In the genomic region with DNA sequence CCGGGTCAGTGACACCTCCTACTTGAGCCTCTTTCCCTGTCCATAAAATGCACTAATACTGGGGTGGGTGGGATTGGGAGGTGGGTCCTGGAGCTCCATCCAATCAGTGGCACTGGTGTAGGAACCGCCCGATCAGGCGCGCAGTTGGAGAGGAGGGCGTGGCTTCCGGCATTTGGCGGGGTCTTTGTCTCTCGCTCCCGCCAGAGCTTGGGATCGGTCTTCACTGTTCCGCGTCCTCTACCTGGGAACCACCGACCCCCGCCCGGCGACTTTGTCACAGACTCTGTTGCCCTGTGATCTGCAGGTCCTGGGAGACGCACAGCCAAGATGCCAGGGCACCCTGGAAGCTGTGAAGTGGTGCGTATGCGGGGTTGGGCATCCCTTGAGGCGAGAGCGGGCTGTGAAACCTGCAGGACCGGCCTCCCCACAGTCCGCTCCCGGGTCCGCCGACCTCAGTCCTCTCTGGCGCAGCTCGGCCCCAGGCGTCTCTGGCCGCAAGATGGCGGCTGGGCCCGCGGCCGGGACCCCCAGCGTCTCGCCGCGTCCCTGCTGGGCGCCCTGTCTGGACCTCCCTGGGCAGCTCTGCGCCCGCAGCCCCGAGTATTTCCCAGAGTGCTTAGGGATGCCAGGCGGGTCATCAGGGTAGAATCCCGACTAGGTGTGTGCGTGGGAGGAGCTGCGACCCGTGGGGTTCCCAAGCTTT, we compare ENCODE assay signal across 9 cellular contexts. TPM values are rescaled to one million over a fixed set of nuclear protein-coding genes. Genes with fewer than 3 reads are reported as not detected.
A peak's percentile ranks its signal among the peaks of the same experiment; 100 is the strongest.
DNase-seq lines count a peak whose midpoint lies in the region; ATAC-seq and TF ChIP-seq lines count a peak whose summit lies in the region.
"Had no signal": no experiment of that assay in that cellular context is flagged by ENCODE, and none has a peak within 500 bp of the region (broad histone marks: within the 10 kb centered on the region; RNA-seq: fewer than 3 reads in every experiment).

No MANE protein-coding gene starts in this region.

- peaks cover 36% of the 10 kb centered on the region for H3K9me3 Mint-ChIP-seq in HFFc6
- H3K9me3 Mint-ChIP-seq in stimulated activated effector memory CD8-positive, alpha-beta T cell treated with anti-CD3 and anti-CD28 coated beads, Interleukin-12 subunit alpha, Interleukin-12 subunit beta, amount 100 ng/mL, for 72 hours = peaks cover 22% of the 10 kb centered on the region

- peaks cover 6% of the 10 kb centered on the region for H3K36me3 Mint-ChIP-seq in HFFc6 (ENCODE audit: low read depth)
- no peaks in the 10 kb centered on the region for H3K36me3 Mint-ChIP-seq in stimulated activated effector memory CD8-positive, alpha-beta T cell treated with anti-CD3 and anti-CD28 coated beads, Interleukin-12 subunit alpha, Interleukin-12 subunit beta, amount 100 ng/mL, for 72 hours

- H3K27me3 Mint-ChIP-seq in HFFc6 (ENCODE audit: insufficient read depth) = no peaks in the 10 kb centered on the region; the same call in none of the 2 replicates

- in situ Hi-C loops in Caki2 (cut with HindIII; ENCODE audit: low pct_unique_long_range_greater_than_20kb, low sequenced_read_pairs) = no loop called here

- H3K27ac Mint-ChIP-seq in HFFc6 = no peak overlapping the region; the same call in 1 of the 2 replicates
- H3K27ac Mint-ChIP-seq in stimulated activated effector memory CD8-positive, alpha-beta T cell treated with anti-CD3 and anti-CD28 coated beads, Interleukin-12 subunit alpha, Interleukin-12 subunit beta, amount 100 ng/mL, for 72 hours = no peak overlapping the region

- TF ChIP-seq CTCF in HFFc6 (IDR thresholded peaks at IDR 0.05) = no peak

- peak overlapping the region; percentile 80 for H3K4me3 Mint-ChIP-seq in HFFc6
- H3K4me3 Mint-ChIP-seq in stimulated activated effector memory CD8-positive, alpha-beta T cell treated with anti-CD3 and anti-CD28 coated beads, Interleukin-12 subunit alpha, Interleukin-12 subunit beta, amount 100 ng/mL, for 72 hours = no peak overlapping the region

- DNase-seq in Caki2 (ENCODE audit: low read depth) (peak; percentile 53), HFFc6 (no peak), NCI-H748 (lab: John Stamatoyannopoulos, UW; ENCODE audit: unreplicated experiment) (peak; percentile 91), cerebellum (ENCODE audit: low spot score) (peak; percentile 28), kidney glomerular epithelial cell (lab: John Stamatoyannopoulos, UW) (peak; percentile 34), NCI-H187 treated with DMSO at 0.1 percent for 48 hours (lab: John Stamatoyannopoulos, UW) (no peak)
- no peak for DNase-seq in stimulated activated effector memory CD8-positive, alpha-beta T cell treated with anti-CD3 and anti-CD28 coated beads, Interleukin-12 subunit alpha, Interleukin-12 subunit beta, amount 100 ng/mL, for 72 hours (ENCODE audit: low spot score in 2 of 2)

- H3K4me1 Mint-ChIP-seq in HFFc6 (ENCODE audit: low read depth) = no peaks in the 10 kb centered on the region
- H3K4me1 Mint-ChIP-seq in stimulated activated effector memory CD8-positive, alpha-beta T cell treated with anti-CD3 and anti-CD28 coated beads, Interleukin-12 subunit alpha, Interleukin-12 subunit beta, amount 100 ng/mL, for 72 hours = no peaks in the 10 kb centered on the region

- peak; percentile 24 for ATAC-seq in stimulated activated effector memory CD8-positive, alpha-beta T cell treated with anti-CD3 and anti-CD28 coated beads, Interleukin-12 subunit alpha, Interleukin-12 subunit beta, amount 100 ng/mL, for 72 hours
- ATAC-seq in GM18858 (IDR thresholded peaks at IDR 0.05; ENCODE audit: unreplicated experiment) = no peak

RNA-seq across cellular contexts. Expression of a gene that starts 41.6 kb away (rescaled TPM):
- 0.07 and 0.29 TPM in 2 replicates for total RNA-seq in Caki2 (2014; rRNA removed; shearing (Covaris generic); ENCODE audit: low replicate concordance)
- total RNA-seq in HFFc6 (2021; fragmentation: NEBNext Ultra II Directional; extraction: Animal tissue kit (Norgen Biotek cat#: 25700)) = 1 to 10 TPM in 3 of 6 experiments, under 1 TPM in 3; 0.38 to 2.1 (median 1.1) TPM
- 14.1 TPM for total RNA-seq in cerebellum
- total RNA-seq: NCI-H460 had no signal

Comparison
In these comparisons a context has a peak if more than half of its experiments do, and no peak if none do; other contexts are left out.
1. DNase-seq: peak in Caki2 (single experiment), NCI-H748 (single experiment), cerebellum (single experiment) and kidney glomerular epithelial cell (single experiment); none in HFFc6 (single experiment), stimulated activated effector memory CD8-positive, alpha-beta T cell treated with anti-CD3 and anti-CD28 coated beads, Interleukin-12 subunit alpha, Interleukin-12 subunit beta, amount 100 ng/mL, for 72 hours (0 of 2) and NCI-H187 treated with DMSO at 0.1 percent for 48 hours (single experiment).